Comparison of ENCODE assay signal across 19 cellular contexts in genomic region chr10:35942052-35942451, GRCh38.
A peak's percentile ranks its signal among the peaks of the same experiment; 100 is the strongest.
DNase-seq lines count a peak whose midpoint lies in the region; ATAC-seq, FAIRE-seq and TF ChIP-seq lines count a peak whose summit lies in the region.
"Had no signal": no experiment of that assay in that cellular context is flagged by ENCODE, and none has a peak within 500 bp of the region (broad histone marks: within the 10 kb centered on the region; RNA-seq: fewer than 3 reads in every experiment).

No MANE protein-coding gene starts in this region.

- no peak for DNase-seq in Right ventricle myocardium superior
- no peak for DNase-seq in left ventricle myocardium inferior
- peak; percentile 21 for DNase-seq in G401 (ENCODE audit: low spot score)
- peak; percentile 10 for DNase-seq in cerebellum (ENCODE audit: low spot score)
- no peak for DNase-seq in mesenchymal stem cell
- DNase-seq in GM12892 (ENCODE audit: insufficient read length): no peak
- no peak for DNase-seq in sciatic nerve (ENCODE audit: low spot score)
- DNase-seq: Caco-2; CD4-positive, alpha-beta T cell; H7; HFFc6; MV-4-11; NCI-H1930; NCI-H345; NCI-H774; RPMI8226 had no signal

- H3K36me3 ChIP-seq in left ventricle myocardium inferior: no peaks in the 10 kb centered on the region
- no peaks in the 10 kb centered on the region for H3K36me3 ChIP-seq in mesenchymal stem cell (ENCODE audit: control insufficient read depth in 1 of 2, insufficient read depth in 2 of 2, low read depth in 1 of 2, low read length in 2 of 2)

- H2BK5ac ChIP-seq in mesenchymal stem cell (ENCODE audit: low read depth, low read length, poor library complexity, severe bottlenecking): no peak overlapping the region

- H3K4me2 ChIP-seq in mesenchymal stem cell (ENCODE audit: low read length, poor library complexity, severe bottlenecking): no peak overlapping the region
- H3K4me2 ChIP-seq: KMS-11 had no signal

- no peak overlapping the region for H2BK120ac ChIP-seq in mesenchymal stem cell (ENCODE audit: low read depth, low read length)

- peak; percentile 25 for ATAC-seq in Right ventricle myocardium superior (ENCODE audit: poor library complexity)
- ATAC-seq in sciatic nerve: no peak
- no peak for ATAC-seq in GM19397 (IDR thresholded peaks at IDR 0.05; ENCODE audit: unreplicated experiment)

- no peak for FAIRE-seq in GM12892 (lab: Jason Lieb, UNC)
- FAIRE-seq: A204.1 had no signal

- peaks cover 11% of the 10 kb centered on the region for H3K4me1 ChIP-seq in left ventricle myocardium inferior
- peaks cover 6% of the 10 kb centered on the region for H3K4me1 ChIP-seq in mesenchymal stem cell (ENCODE audit: control insufficient read depth, insufficient read depth, low read depth, low read length)
- H3K4me1 ChIP-seq: Caco-2 had no signal

- H3K27me3 ChIP-seq in left ventricle myocardium inferior (ENCODE audit: low read depth) (no peaks in the 10 kb centered on the region), mesenchymal stem cell (ENCODE audit: control insufficient read depth in 1 of 2, insufficient read depth in 1 of 2, low read length in 2 of 2) (no peaks in the 10 kb centered on the region)

- 76% methylated on average over 3 of the region's 3 CpGs for WGBS in mesenchymal stem cell

- H3K9ac ChIP-seq in mesenchymal stem cell (ENCODE audit: low read length): no peak overlapping the region
- H3K9ac ChIP-seq: KMS-11 had no signal

- in situ Hi-C loops in G401 (cut with HindIII; ENCODE audit: low sequenced_read_pairs): no loop called here

- peak overlapping the region; percentile 41 for H4K91ac ChIP-seq in mesenchymal stem cell (ENCODE audit: low read length)

- H3K4me3 ChIP-seq in left ventricle myocardium inferior (no peak overlapping the region), mesenchymal stem cell (ENCODE audit: insufficient read depth in 1 of 2, low read depth in 1 of 2, low read length in 2 of 2) (no peak overlapping the region)

- H3K14ac ChIP-seq in mesenchymal stem cell (ENCODE audit: low read length in 2 of 2): no peak overlapping the region

- H2BK12ac ChIP-seq in mesenchymal stem cell (ENCODE audit: low read length in 2 of 2): peak overlapping the region in 1 of 2 experiments; percentile 37

- no peaks in the 10 kb centered on the region for H3K79me1 ChIP-seq in mesenchymal stem cell (replicated peaks; ENCODE audit: low read length, poor library complexity, severe bottlenecking)

- intact Hi-C loops in Right ventricle myocardium superior (cut with DNase I): no loop called here
- intact Hi-C loops in left ventricle myocardium inferior (cut with micrococcal nuclease): no loop called here
- intact Hi-C loops in sciatic nerve (cut with DNase I): no loop called here

- no peak overlapping the region for H4K8ac ChIP-seq in mesenchymal stem cell (ENCODE audit: low read length)

- no peak for TF ChIP-seq CTCF in left ventricle myocardium inferior (IDR thresholded peaks at IDR 0.05; ENCODE audit: borderline replicate concordance)

- peak overlapping the region in 1 of 2 experiments; percentile 71 for H3K18ac ChIP-seq in mesenchymal stem cell (ENCODE audit: low read depth in 1 of 2, low read length in 2 of 2)

- no peak overlapping the region for H2AFZ ChIP-seq in mesenchymal stem cell (ENCODE audit: low read depth, low read length)

- no peak overlapping the region for H3K4ac ChIP-seq in mesenchymal stem cell (ENCODE audit: low read depth in 1 of 2, low read length in 2 of 2)

- no peak overlapping the region for H3K23ac ChIP-seq in mesenchymal stem cell (ENCODE audit: low read length in 2 of 2)

- no peak for TF ChIP-seq POLR2A in GM12892 (IDR thresholded peaks at IDR 0.05; ENCODE audit: low read depth, low read length)

- H3K27ac ChIP-seq in left ventricle myocardium inferior (replicated peaks) (no peak overlapping the region), mesenchymal stem cell (ENCODE audit: low read length, poor library complexity, severe bottlenecking) (no peak overlapping the region)
- H3K27ac ChIP-seq: KMS-11 had no signal

- no peak overlapping the region for H2BK15ac ChIP-seq in mesenchymal stem cell (ENCODE audit: low read depth, poor library complexity, severe bottlenecking)

- no peaks in the 10 kb centered on the region for H3K9me3 ChIP-seq in left ventricle myocardium inferior (replicated peaks)
- H3K9me3 ChIP-seq in mesenchymal stem cell (ENCODE audit: control insufficient read depth, low read length): no peaks in the 10 kb centered on the region
- H3K9me3 ChIP-seq: Caco-2 had no signal

- H2AK5ac ChIP-seq in mesenchymal stem cell (ENCODE audit: low read length, severe bottlenecking): no peak overlapping the region

Comparison
In these comparisons a context has a peak if more than half of its experiments do, and no peak if none do; other contexts are left out.
1. DNase-seq: peak in G401 (single experiment) and cerebellum (single experiment); none in Right ventricle myocardium superior (single experiment), left ventricle myocardium inferior (single experiment), mesenchymal stem cell (single experiment), GM12892 (single experiment) and sciatic nerve (single experiment).